Comparison of ENCODE assay signal across 9 cellular contexts in the genomic region with DNA sequence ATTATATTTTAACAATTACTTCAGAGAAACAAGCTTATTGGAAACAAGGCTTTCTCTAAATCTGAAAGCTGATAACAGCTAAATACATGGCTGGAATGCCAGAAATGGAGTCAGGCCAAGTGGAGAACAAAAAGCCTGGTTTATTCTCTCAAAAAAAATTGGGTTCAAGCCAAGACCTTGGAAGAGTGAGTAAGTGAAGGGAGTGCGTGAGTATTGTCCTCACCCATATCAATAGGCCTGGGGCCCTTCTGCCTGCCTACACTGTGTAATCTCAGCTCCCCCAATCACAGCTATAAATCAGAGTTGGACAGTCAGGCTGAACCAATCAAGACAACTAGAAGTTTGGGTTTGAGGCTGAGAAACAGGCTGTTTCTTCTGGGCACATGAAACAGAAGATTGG. TPM values are rescaled to one million over a fixed set of nuclear protein-coding genes. Genes with fewer than 3 reads are reported as not detected.
A peak's percentile ranks its signal among the peaks of the same experiment; 100 is the strongest.
DNase-seq lines count a peak whose midpoint lies in the region; ATAC-seq and TF ChIP-seq lines count a peak whose summit lies in the region.
"Had no signal": no experiment of that assay in that cellular context is flagged by ENCODE, and none has a peak within 500 bp of the region (broad histone marks: within the 10 kb centered on the region; RNA-seq: fewer than 3 reads in every experiment).

No MANE protein-coding gene starts in this region.

- peak overlapping the region; percentile 52 to 73 for H3K27ac ChIP-seq in uterus

- TF ChIP-seq POLR2A in uterus (IDR thresholded peaks at IDR 0.05) = no peak

- intact Hi-C loops in uterus (cut with DNase I; ENCODE audit: low total_unique reads) = no loop called here

- peak overlapping the region; percentile 82 for H3K27ac Mint-ChIP-seq in memory B cell

- no peaks in the 10 kb centered on the region for H3K36me3 ChIP-seq in uterus

- H3K9me3 ChIP-seq in uterus = no peaks in the 10 kb centered on the region

- H3K4me3 Mint-ChIP-seq in memory B cell = no peak overlapping the region

- peaks cover 37% of the 10 kb centered on the region for H3K4me1 Mint-ChIP-seq in memory B cell

- peaks cover 0 to 3% of the 10 kb centered on the region in 2 donors for H3K4me1 ChIP-seq in uterus

- ATAC-seq in memory B cell (ENCODE audit: low read depth) (no peak), HG02973 (IDR thresholded peaks at IDR 0.05; ENCODE audit: unreplicated experiment) (no peak)

- TF ChIP-seq CTCF in choroid plexus epithelial cell (conservative IDR thresholded peaks at IDR 0.05; ENCODE audit: low read depth, low read length) (no peak), uterus (IDR thresholded peaks at IDR 0.05) (no peak)

- H3K27me3 Mint-ChIP-seq in memory B cell = no peaks in the 10 kb centered on the region
- H3K27me3 Mint-ChIP-seq: IgD-negative memory B cell had no signal

- DNase-seq in GM03348 (ENCODE audit: low spot score) (peak; percentile 66), NCI-H446 (lab: John Stamatoyannopoulos, UW) (peak; percentile 48 to 79), choroid plexus epithelial cell (ENCODE audit: low read depth) (peak; percentile 92), memory B cell (ENCODE audit: low spot score in 2 of 2) (no peak), uterus (peak in 1 of 2 donors; percentile 25), activated gamma-delta T cell treated with Interleukin-2 at 50 U/mL for 16 hours (no peak), SHP77 (lab: John Stamatoyannopoulos, UW) (no peak)

- H3K4me3 ChIP-seq in choroid plexus epithelial cell (ENCODE audit: low read depth, low read length) = no peak overlapping the region
- no peak overlapping the region for H3K4me3 ChIP-seq in uterus

- no peaks in the 10 kb centered on the region for H3K27me3 ChIP-seq in uterus

- H3K36me3 Mint-ChIP-seq in memory B cell = peaks cover 9% of the 10 kb centered on the region

- no peaks in the 10 kb centered on the region for H3K9me3 Mint-ChIP-seq in memory B cell
- H3K9me3 Mint-ChIP-seq: IgD-negative memory B cell had no signal

RNA-seq across cellular contexts. Expression of a gene that starts 7.4 kb away (rescaled TPM):
- 10 to 100 TPM in 3 of 4 donors, 1 to 10 TPM in 1; 8.5 to 36.3 (median 27.8) TPM for total RNA-seq in uterus

RNA-seq across cellular contexts. Expression of a gene that starts 7.4 kb away (rescaled TPM):
- 10 to 100 TPM; 20.0 to 27.1 (median 22.5) TPM for total RNA-seq in uterus

RNA-seq across cellular contexts. Expression of a gene that starts 37.6 kb away (rescaled TPM):
- 10 to 100 TPM; 11.2 to 38.6 (median 20.5) TPM for total RNA-seq in uterus

Comparison
In these comparisons a context has a peak if more than half of its experiments do, and no peak if none do; other contexts are left out.
1. DNase-seq: peak in GM03348 (single experiment), NCI-H446 (2 of 2) and choroid plexus epithelial cell (single experiment); none in memory B cell (0 of 2), activated gamma-delta T cell treated with Interleukin-2 at 50 U/mL for 16 hours (single experiment) and SHP77 (0 of 2).